1 cellular context compared by ENCODE assay signal in the genomic region with DNA sequence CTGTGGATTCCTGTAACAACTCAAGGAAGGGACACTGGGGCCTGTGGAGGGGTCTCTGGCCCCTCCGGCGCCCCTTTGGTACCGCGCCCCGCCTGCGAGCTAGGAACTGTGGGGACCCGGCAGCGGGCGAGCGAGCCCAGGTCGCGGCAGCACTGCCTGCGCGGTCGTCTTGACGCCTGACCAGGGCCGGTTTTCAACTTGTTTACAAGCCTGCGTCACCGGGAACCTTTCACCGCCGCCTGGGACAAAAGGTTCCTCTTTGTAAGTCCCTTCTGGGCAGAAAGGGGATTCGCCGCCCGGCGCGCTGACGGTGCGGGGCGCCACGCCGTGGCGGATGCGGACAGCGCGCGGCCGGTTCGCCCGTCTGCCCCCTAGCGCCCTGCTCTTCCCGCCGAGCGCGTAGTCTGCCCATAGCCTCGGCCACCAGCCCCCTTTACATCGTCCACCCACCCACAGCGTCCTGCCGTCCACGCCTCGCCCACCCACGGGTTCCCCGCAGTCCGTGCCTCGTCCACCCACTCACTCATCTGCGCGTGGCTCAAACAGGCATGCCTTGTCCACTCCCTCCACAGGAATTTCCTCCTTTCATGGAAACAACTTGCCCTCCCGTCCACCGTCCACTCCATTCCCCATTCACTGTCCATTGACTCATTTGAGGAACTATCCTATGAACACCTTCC.
A peak's percentile ranks its signal among the peaks of the same experiment; 100 is the strongest.
TF ChIP-seq lines count a peak whose summit lies in the region.

No MANE protein-coding gene starts in this region.

TF ChIP-seq in H1, 55 proteins besides CTCF, POLR2A, EP300 and RAD21 (continued from another document):
- TF ChIP-seq CBX8 (IDR thresholded peaks at IDR 0.05; ENCODE audit: borderline replicate concordance, low read depth, low read length), result no peak
- TF ChIP-seq SP4 (IDR thresholded peaks at IDR 0.05; ENCODE audit: low read length), result no peak
- 0 out of 2 replicates have a peak, but pooled peaks have one; percentile 34 for TF ChIP-seq POLR2AphosphoS5 (IDR thresholded peaks at IDR 0.05; ENCODE audit: low read depth, low read length)
- TF ChIP-seq, protein P1, sequence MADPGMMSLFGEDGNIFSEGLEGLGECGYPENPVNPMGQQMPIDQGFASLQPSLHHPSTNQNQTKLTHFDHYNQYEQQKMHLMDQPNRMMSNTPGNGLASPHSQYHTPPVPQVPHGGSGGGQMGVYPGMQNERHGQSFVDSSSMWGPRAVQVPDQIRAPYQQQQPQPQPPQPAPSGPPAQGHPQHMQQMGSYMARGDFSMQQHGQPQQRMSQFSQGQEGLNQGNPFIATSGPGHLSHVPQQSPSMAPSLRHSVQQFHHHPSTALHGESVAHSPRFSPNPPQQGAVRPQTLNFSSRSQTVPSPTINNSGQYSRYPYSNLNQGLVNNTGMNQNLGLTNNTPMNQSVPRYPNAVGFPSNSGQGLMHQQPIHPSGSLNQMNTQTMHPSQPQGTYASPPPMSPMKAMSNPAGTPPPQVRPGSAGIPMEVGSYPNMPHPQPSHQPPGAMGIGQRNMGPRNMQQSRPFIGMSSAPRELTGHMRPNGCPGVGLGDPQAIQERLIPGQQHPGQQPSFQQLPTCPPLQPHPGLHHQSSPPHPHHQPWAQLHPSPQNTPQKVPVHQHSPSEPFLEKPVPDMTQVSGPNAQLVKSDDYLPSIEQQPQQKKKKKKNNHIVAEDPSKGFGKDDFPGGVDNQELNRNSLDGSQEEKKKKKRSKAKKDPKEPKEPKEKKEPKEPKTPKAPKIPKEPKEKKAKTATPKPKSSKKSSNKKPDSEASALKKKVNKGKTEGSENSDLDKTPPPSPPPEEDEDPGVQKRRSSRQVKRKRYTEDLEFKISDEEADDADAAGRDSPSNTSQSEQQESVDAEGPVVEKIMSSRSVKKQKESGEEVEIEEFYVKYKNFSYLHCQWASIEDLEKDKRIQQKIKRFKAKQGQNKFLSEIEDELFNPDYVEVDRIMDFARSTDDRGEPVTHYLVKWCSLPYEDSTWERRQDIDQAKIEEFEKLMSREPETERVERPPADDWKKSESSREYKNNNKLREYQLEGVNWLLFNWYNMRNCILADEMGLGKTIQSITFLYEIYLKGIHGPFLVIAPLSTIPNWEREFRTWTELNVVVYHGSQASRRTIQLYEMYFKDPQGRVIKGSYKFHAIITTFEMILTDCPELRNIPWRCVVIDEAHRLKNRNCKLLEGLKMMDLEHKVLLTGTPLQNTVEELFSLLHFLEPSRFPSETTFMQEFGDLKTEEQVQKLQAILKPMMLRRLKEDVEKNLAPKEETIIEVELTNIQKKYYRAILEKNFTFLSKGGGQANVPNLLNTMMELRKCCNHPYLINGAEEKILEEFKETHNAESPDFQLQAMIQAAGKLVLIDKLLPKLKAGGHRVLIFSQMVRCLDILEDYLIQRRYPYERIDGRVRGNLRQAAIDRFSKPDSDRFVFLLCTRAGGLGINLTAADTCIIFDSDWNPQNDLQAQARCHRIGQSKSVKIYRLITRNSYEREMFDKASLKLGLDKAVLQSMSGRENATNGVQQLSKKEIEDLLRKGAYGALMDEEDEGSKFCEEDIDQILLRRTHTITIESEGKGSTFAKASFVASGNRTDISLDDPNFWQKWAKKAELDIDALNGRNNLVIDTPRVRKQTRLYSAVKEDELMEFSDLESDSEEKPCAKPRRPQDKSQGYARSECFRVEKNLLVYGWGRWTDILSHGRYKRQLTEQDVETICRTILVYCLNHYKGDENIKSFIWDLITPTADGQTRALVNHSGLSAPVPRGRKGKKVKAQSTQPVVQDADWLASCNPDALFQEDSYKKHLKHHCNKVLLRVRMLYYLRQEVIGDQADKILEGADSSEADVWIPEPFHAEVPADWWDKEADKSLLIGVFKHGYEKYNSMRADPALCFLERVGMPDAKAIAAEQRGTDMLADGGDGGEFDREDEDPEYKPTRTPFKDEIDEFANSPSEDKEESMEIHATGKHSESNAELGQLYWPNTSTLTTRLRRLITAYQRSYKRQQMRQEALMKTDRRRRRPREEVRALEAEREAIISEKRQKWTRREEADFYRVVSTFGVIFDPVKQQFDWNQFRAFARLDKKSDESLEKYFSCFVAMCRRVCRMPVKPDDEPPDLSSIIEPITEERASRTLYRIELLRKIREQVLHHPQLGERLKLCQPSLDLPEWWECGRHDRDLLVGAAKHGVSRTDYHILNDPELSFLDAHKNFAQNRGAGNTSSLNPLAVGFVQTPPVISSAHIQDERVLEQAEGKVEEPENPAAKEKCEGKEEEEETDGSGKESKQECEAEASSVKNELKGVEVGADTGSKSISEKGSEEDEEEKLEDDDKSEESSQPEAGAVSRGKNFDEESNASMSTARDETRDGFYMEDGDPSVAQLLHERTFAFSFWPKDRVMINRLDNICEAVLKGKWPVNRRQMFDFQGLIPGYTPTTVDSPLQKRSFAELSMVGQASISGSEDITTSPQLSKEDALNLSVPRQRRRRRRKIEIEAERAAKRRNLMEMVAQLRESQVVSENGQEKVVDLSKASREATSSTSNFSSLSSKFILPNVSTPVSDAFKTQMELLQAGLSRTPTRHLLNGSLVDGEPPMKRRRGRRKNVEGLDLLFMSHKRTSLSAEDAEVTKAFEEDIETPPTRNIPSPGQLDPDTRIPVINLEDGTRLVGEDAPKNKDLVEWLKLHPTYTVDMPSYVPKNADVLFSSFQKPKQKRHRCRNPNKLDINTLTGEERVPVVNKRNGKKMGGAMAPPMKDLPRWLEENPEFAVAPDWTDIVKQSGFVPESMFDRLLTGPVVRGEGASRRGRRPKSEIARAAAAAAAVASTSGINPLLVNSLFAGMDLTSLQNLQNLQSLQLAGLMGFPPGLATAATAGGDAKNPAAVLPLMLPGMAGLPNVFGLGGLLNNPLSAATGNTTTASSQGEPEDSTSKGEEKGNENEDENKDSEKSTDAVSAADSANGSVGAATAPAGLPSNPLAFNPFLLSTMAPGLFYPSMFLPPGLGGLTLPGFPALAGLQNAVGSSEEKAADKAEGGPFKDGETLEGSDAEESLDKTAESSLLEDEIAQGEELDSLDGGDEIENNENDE (IDR thresholded peaks at IDR 0.05; ENCODE audit: insufficient replicate concordance, low read length), result no peak
- no peak; the same call in 1 of the 2 replicates for TF ChIP-seq MAFK (IDR thresholded peaks at IDR 0.05; ENCODE audit: low read depth, low read length)
- TF ChIP-seq BCL11A (IDR thresholded peaks at IDR 0.05; ENCODE audit: low read depth in 2 of 2, low read length in 2 of 2), result no peak
- no peak for TF ChIP-seq CBX5 (IDR thresholded peaks at IDR 0.05; ENCODE audit: low read depth, low read length)
- peak in 1 of 2 experiments; percentile 61; a peak in 2 of 4 replicates for TF ChIP-seq SIN3A (conservative IDR thresholded peaks at IDR 0.05 in 1 of 2, IDR thresholded peaks at IDR 0.05 in 1 of 2; ENCODE audit: low read depth in 1 of 2, low read length in 2 of 2)
- TF ChIP-seq CREB1 (IDR thresholded peaks at IDR 0.05), result peak; percentile 83
- TF ChIP-seq JUN (IDR thresholded peaks at IDR 0.05; ENCODE audit: low read depth, low read length), result no peak
- no peak for TF ChIP-seq FOSL1 (IDR thresholded peaks at IDR 0.05; ENCODE audit: insufficient read depth, low read depth, low read length)
- TF ChIP-seq BACH1 (IDR thresholded peaks at IDR 0.05; ENCODE audit: low read length), result peak; percentile 46
- no peak for TF ChIP-seq KDM1A (IDR thresholded peaks at IDR 0.05; ENCODE audit: borderline replicate concordance, low read length)
- TF ChIP-seq, protein P2, sequence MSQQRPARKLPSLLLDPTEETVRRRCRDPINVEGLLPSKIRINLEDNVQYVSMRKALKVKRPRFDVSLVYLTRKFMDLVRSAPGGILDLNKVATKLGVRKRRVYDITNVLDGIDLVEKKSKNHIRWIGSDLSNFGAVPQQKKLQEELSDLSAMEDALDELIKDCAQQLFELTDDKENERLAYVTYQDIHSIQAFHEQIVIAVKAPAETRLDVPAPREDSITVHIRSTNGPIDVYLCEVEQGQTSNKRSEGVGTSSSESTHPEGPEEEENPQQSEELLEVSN (IDR thresholded peaks at IDR 0.05), result peak; percentile 87
- no peak for TF ChIP-seq JUND (IDR thresholded peaks at IDR 0.05; ENCODE audit: low read length)
- 0 out of 2 replicates have a peak, but pooled peaks have one; percentile 54 for TF ChIP-seq GABPA (IDR thresholded peaks at IDR 0.05; ENCODE audit: borderline replicate concordance, insufficient read depth, low read length)
- TF ChIP-seq ZNF274 (IDR thresholded peaks at IDR 0.05; ENCODE audit: borderline replicate concordance, extremely low read depth, low read length), result no peak
- TF ChIP-seq SP1 (IDR thresholded peaks at IDR 0.05; ENCODE audit: low read depth, low read length), result no peak
- peak; percentile 57; the same call in 1 of the 2 replicates for TF ChIP-seq TBP (IDR thresholded peaks at IDR 0.05; ENCODE audit: low read depth, low read length)
- TF ChIP-seq CTBP2 (IDR thresholded peaks at IDR 0.05; ENCODE audit: borderline replicate concordance, insufficient read depth, insufficient read length, low read length), result no peak
- no peak for TF ChIP-seq TEAD4 (IDR thresholded peaks at IDR 0.05; ENCODE audit: low read depth, low read length)
- TF ChIP-seq, protein P3, sequence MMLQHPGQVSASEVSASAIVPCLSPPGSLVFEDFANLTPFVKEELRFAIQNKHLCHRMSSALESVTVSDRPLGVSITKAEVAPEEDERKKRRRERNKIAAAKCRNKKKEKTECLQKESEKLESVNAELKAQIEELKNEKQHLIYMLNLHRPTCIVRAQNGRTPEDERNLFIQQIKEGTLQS (IDR thresholded peaks at IDR 0.05; ENCODE audit: insufficient read depth, low read depth, low read length), result no peak; the same call in 1 of the 2 replicates
- no peak for TF ChIP-seq CHD1 (IDR thresholded peaks at IDR 0.05; ENCODE audit: low read depth, low read length)
- TF ChIP-seq, protein P4, sequence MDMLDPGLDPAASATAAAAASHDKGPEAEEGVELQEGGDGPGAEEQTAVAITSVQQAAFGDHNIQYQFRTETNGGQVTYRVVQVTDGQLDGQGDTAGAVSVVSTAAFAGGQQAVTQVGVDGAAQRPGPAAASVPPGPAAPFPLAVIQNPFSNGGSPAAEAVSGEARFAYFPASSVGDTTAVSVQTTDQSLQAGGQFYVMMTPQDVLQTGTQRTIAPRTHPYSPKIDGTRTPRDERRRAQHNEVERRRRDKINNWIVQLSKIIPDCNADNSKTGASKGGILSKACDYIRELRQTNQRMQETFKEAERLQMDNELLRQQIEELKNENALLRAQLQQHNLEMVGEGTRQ (IDR thresholded peaks at IDR 0.05; ENCODE audit: low read length), result no peak; the same call in 1 of the 2 replicates
- TF ChIP-seq CHD2 (IDR thresholded peaks at IDR 0.05; ENCODE audit: low read length), result no peak
- no peak for TF ChIP-seq HDAC6 (IDR thresholded peaks at IDR 0.05; ENCODE audit: low read depth, low read length)
- no peak for TF ChIP-seq RNF2 (IDR thresholded peaks at IDR 0.05; ENCODE audit: borderline replicate concordance, low read depth, low read length, missing control alignments, poor library complexity, severe bottlenecking)
- no peak for TF ChIP-seq SUZ12 (IDR thresholded peaks at IDR 0.05; ENCODE audit: low read length)
- TF ChIP-seq NANOG (IDR thresholded peaks at IDR 0.05; ENCODE audit: insufficient read depth, low read depth, low read length, poor library complexity, severe bottlenecking), result no peak
- TF ChIP-seq GTF2F1 (IDR thresholded peaks at IDR 0.05; ENCODE audit: borderline replicate concordance, low read depth, low read length), result no peak
- peak; percentile 62 for TF ChIP-seq ASH2L (IDR thresholded peaks at IDR 0.05; ENCODE audit: low read length)
- TF ChIP-seq TAF1 (IDR thresholded peaks at IDR 0.05; ENCODE audit: low read depth, low read length), result peak; percentile 62; the same call in 1 of the 2 replicates
- no peak for TF ChIP-seq POU5F1 (IDR thresholded peaks at IDR 0.05; ENCODE audit: low read depth, low read length)
- peak; percentile 78 for TF ChIP-seq TAF7 (optimal IDR thresholded peaks at IDR 0.05; ENCODE audit: borderline replicate concordance, low read depth, low read length)
- peak; percentile 19 to 45; a peak in 1 of 4 replicates for TF ChIP-seq HDAC2 (IDR thresholded peaks at IDR 0.05; ENCODE audit: borderline replicate concordance in 1 of 2, low read depth in 2 of 2, low read length in 2 of 2)
- no peak for TF ChIP-seq SAP30 (IDR thresholded peaks at IDR 0.05; ENCODE audit: insufficient read depth, insufficient replicate concordance, low read length)
- no peak for TF ChIP-seq PHF8 (conservative IDR thresholded peaks at IDR 0.05; ENCODE audit: low read depth, low read length)
- TF ChIP-seq NRF1 (IDR thresholded peaks at IDR 0.05; ENCODE audit: low read depth, low read length), result no peak
- no peak for TF ChIP-seq RFX5 (IDR thresholded peaks at IDR 0.05; ENCODE audit: borderline replicate concordance, low read depth, low read length)
- peak; percentile 44; the same call in 1 of the 2 replicates for TF ChIP-seq YY1 (IDR thresholded peaks at IDR 0.05; ENCODE audit: low read depth, low read length)
- no peak for TF ChIP-seq SIRT6 (IDR thresholded peaks at IDR 0.05; ENCODE audit: low read length)
- TF ChIP-seq CEBPB (IDR thresholded peaks at IDR 0.05; ENCODE audit: low read depth, low read length), result no peak
- TF ChIP-seq, protein P5, sequence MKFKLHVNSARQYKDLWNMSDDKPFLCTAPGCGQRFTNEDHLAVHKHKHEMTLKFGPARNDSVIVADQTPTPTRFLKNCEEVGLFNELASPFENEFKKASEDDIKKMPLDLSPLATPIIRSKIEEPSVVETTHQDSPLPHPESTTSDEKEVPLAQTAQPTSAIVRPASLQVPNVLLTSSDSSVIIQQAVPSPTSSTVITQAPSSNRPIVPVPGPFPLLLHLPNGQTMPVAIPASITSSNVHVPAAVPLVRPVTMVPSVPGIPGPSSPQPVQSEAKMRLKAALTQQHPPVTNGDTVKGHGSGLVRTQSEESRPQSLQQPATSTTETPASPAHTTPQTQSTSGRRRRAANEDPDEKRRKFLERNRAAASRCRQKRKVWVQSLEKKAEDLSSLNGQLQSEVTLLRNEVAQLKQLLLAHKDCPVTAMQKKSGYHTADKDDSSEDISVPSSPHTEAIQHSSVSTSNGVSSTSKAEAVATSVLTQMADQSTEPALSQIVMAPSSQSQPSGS (IDR thresholded peaks at IDR 0.05; ENCODE audit: low read length), result no peak
- no peak for TF ChIP-seq SRF (IDR thresholded peaks at IDR 0.05; ENCODE audit: low read depth, low read length)
- no peak for TF ChIP-seq KDM5A (IDR thresholded peaks at IDR 0.05; ENCODE audit: low read length)
- TF ChIP-seq KDM4A (IDR thresholded peaks at IDR 0.05; ENCODE audit: low read depth, low read length, severe bottlenecking), result peak; percentile 27
- no peak for TF ChIP-seq EZH2 (IDR thresholded peaks at IDR 0.05; ENCODE audit: low read depth, low read length, severe bottlenecking)
- peak; percentile 53; the same call in 1 of the 2 replicates for TF ChIP-seq RBBP5 (IDR thresholded peaks at IDR 0.05; ENCODE audit: borderline replicate concordance, low read depth, low read length)
- no peak for TF ChIP-seq BRCA1 (IDR thresholded peaks at IDR 0.05; ENCODE audit: low read depth, low read length)
- TF ChIP-seq TCF12 (IDR thresholded peaks at IDR 0.05; ENCODE audit: low read depth, low read length), result no peak
- TF ChIP-seq EGR1 (IDR thresholded peaks at IDR 0.05; ENCODE audit: borderline replicate concordance, low read depth, low read length), result 0 out of 2 replicates have a peak, but pooled peaks have one; percentile 32
- TF ChIP-seq RXRA (IDR thresholded peaks at IDR 0.05; ENCODE audit: insufficient read depth, low read depth, low read length), result no peak
